In the genomic region with DNA sequence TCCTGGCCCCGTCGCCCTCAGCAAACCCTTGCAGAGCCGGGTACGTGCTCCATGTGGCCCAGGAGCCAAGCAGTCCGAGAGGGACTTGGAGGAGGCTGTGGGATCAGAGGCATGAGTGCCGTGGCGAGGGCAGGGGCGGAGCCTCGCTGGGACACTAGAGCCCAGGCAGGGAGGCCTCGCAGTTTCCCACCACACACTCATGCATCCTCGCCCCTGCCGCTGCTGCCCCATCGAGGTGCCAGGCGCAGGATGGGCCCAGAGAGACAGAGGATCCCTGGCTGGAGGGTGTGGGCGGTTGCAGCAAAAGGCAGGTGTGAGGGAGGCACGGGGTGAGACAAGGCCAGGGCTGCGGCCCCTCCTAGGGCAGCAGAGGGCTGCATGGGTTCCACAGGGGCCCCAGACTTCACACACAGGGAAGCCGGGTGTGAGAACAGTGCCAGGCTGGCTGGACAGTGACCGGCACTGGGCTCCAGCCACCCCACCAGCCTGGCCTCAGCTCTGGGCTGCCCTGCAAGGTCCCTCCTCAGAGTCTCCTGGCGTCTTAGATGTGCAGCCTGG, we compare ENCODE assay signal across 2 cellular contexts.
TF ChIP-seq lines count a peak whose summit lies in the region.

No MANE protein-coding gene starts in this region.

TF ChIP-seq in SK-N-SH, 30 proteins besides CTCF, POLR2A, EP300 and RAD21 (continued from another document):
- TF ChIP-seq, protein P1, sequence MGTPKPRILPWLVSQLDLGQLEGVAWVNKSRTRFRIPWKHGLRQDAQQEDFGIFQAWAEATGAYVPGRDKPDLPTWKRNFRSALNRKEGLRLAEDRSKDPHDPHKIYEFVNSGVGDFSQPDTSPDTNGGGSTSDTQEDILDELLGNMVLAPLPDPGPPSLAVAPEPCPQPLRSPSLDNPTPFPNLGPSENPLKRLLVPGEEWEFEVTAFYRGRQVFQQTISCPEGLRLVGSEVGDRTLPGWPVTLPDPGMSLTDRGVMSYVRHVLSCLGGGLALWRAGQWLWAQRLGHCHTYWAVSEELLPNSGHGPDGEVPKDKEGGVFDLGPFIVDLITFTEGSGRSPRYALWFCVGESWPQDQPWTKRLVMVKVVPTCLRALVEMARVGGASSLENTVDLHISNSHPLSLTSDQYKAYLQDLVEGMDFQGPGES (IDR thresholded peaks at IDR 0.05; ENCODE audit: low read depth, low read length): no peak
- TF ChIP-seq MEF2A (IDR thresholded peaks at IDR 0.05; ENCODE audit: borderline replicate concordance, low read depth) (no peak), FOSL2 (IDR thresholded peaks at IDR 0.05; ENCODE audit: borderline replicate concordance, low read depth) (no peak), EZH2phosphoT487 (IDR thresholded peaks at IDR 0.05; ENCODE audit: borderline replicate concordance, low read depth) (no peak), FOXJ3 (CRISPR knock-in tag; IDR thresholded peaks at IDR 0.05) (no peak)

TF ChIP-seq in SK-N-SH treated with all-trans-retinoic acid at 6 μM for 48 hours, 23 proteins besides CTCF, POLR2A, EP300 and RAD21 (continued from another document):
- no peak for TF ChIP-seq PPARA (CRISPR knock-in tag; IDR thresholded peaks at IDR 0.05; ENCODE audit: borderline replicate concordance)
